1 cellular context compared by ENCODE assay signal in the genomic region with DNA sequence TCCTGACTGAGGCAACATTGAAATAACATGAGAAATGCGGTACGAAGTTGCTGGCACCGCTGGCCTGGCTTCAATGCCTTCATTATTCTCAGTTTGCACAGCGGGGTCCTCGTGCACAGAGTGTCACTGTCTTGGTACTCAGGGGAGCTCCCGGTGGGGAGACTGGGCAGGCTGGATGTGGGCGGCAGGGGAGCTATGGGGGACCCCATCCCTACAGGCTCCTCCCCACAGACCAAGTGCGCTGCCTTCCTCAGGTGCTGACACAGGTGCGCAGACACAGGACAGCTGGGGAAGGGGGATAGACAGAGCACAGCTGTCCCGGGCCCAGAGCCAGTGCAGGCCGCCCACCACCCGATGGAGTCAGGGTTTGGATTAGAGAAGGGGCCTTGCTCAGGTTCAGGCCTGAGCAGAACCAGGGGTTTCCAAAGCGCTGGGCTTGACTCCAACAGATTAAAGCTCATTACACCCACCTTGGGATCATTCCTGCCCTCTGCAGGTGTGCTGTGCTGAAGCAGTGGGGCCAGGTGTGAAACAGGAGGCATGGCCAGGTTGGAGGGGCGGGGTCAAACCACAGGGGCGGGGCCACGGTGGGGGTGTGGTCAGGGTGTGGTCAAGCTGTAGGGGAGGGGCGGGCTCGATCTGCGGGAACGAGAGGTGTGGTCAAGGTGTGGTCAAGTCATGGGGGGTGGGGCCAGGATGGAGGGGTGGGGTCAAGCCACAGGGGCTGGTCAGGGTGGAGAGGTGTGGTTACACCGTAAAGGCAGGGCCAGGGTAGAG.
TF ChIP-seq lines count a peak whose summit lies in the region.

No MANE protein-coding gene starts in this region.

TF ChIP-seq in HEK293, 187 proteins besides CTCF, POLR2A, EP300 and RAD21 (continued from another document):
- no peak for TF ChIP-seq ZNF132 (tag by site-specific recombination; IDR thresholded peaks at IDR 0.05; ENCODE audit: borderline replicate concordance)
- TF ChIP-seq, protein P1, sequence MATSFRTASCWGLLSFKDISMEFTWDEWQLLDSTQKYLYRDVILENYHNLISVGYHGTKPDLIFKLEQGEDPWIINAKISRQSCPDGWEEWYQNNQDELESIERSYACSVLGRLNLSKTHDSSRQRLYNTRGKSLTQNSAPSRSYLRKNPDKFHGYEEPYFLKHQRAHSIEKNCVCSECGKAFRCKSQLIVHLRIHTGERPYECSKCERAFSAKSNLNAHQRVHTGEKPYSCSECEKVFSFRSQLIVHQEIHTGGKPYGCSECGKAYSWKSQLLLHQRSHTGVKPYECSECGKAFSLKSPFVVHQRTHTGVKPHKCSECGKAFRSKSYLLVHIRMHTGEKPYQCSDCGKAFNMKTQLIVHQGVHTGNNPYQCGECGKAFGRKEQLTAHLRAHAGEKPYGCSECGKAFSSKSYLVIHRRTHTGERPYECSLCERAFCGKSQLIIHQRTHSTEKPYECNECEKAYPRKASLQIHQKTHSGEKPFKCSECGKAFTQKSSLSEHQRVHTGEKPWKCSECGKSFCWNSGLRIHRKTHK (tag by site-specific recombination; IDR thresholded peaks at IDR 0.05) = no peak
- TF ChIP-seq KLF9 (tag by site-specific recombination; IDR thresholded peaks at IDR 0.05; ENCODE audit: low read depth) = peak; percentile 50; the same call in 1 of the 2 replicates
- TF ChIP-seq KLF8 (tag by site-specific recombination; IDR thresholded peaks at IDR 0.05) = peak; percentile 94; the same call in 1 of the 2 replicates
- no peak for TF ChIP-seq ZNF629 (tag by site-specific recombination; IDR thresholded peaks at IDR 0.05)
- peak; percentile 33; the same call in 1 of the 2 replicates for TF ChIP-seq SP3 (tag by site-specific recombination; IDR thresholded peaks at IDR 0.05)
- TF ChIP-seq KLF1 (tag by site-specific recombination; IDR thresholded peaks at IDR 0.05) = peak; percentile 100
- TF ChIP-seq, protein P2, sequence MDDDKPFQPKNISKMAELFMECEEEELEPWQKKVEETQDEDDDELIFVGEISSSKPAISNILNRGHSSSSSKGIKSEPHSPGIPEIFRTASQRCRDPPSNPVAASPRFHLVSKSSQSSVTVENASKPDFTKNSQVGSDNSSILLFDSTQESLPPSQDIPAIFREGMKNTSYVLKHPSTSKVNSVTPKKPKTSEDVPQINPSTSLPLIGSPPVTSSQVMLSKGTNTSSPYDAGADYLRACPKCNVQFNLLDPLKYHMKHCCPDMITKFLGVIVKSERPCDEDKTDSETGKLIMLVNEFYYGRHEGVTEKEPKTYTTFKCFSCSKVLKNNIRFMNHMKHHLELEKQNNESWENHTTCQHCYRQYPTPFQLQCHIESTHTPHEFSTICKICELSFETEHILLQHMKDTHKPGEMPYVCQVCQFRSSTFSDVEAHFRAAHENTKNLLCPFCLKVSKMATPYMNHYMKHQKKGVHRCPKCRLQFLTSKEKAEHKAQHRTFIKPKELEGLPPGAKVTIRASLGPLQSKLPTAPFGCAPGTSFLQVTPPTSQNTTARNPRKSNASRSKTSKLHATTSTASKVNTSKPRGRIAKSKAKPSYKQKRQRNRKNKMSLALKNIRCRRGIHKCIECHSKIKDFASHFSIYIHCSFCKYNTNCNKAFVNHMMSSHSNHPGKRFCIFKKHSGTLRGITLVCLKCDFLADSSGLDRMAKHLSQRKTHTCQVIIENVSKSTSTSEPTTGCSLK (tag by site-specific recombination; IDR thresholded peaks at IDR 0.05) = no peak
- TF ChIP-seq GLIS1 (tag by site-specific recombination; IDR thresholded peaks at IDR 0.05) = no peak
- TF ChIP-seq, protein P3, sequence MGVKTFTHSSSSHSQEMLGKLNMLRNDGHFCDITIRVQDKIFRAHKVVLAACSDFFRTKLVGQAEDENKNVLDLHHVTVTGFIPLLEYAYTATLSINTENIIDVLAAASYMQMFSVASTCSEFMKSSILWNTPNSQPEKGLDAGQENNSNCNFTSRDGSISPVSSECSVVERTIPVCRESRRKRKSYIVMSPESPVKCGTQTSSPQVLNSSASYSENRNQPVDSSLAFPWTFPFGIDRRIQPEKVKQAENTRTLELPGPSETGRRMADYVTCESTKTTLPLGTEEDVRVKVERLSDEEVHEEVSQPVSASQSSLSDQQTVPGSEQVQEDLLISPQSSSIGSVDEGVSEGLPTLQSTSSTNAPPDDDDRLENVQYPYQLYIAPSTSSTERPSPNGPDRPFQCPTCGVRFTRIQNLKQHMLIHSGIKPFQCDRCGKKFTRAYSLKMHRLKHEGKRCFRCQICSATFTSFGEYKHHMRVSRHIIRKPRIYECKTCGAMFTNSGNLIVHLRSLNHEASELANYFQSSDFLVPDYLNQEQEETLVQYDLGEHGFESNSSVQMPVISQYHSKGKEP (tag by site-specific recombination; IDR thresholded peaks at IDR 0.05) = no peak
- TF ChIP-seq ZIC2 (tag by site-specific recombination; IDR thresholded peaks at IDR 0.05) = no peak
